8 cellular contexts compared by ENCODE assay signal in the genomic region with DNA sequence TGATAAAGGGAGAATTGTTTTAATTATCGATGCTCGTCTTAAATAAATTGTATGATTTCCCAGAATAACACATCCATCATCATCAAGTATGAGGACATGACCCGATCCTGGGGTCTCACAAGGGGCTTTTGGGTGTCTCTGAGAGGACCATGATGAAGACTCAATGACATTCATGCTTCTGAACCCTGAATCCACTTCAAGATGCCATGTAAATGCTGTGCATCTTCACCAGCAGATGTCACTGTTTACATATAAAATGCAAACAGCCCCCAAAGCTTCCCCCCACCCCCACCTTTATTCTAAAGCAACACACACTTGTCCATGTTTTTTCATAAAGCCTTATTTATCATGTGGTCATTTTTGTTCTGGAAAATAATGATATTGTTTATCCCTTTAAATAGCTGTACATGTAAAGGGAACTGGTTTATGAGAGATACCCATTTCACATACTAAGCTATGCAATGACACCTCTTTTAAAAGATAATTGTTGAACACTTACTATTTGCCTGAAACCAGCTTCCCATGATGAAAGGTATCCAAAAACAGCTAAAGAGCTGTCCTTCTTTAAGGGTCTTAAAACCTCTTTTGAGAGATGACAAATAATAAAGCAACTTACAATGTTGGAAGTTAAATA.
DNase-seq lines count a peak whose midpoint lies in the region; ATAC-seq and TF ChIP-seq lines count a peak whose summit lies in the region.

No MANE protein-coding gene starts in this region.

- H3K27me3 Mint-ChIP-seq in endodermal cell (ENCODE audit: insufficient read depth): no peaks in the 10 kb centered on the region
- H3K27me3 Mint-ChIP-seq in neural progenitor cell (ENCODE audit: insufficient read depth, low read depth): peaks cover 2% of the 10 kb centered on the region

- H3K4me1 Mint-ChIP-seq in endodermal cell (peaks cover 6% of the 10 kb centered on the region), neural progenitor cell (peaks cover 29% of the 10 kb centered on the region)

- WGBS in endodermal cell (ENCODE audit: insufficient coverage in 1 of 2, insufficient read length in 1 of 2), 2 experiments: 0 to 69% methylated on average over 1 to 3 of the region's 3 CpGs

- H3K36me3 ChIP-seq in endodermal cell (ENCODE audit: control insufficient read depth, insufficient read depth, low read length) (no peaks in the 10 kb centered on the region), neural progenitor cell (no peaks in the 10 kb centered on the region)

- H3K4me3 Mint-ChIP-seq in endodermal cell (no peak overlapping the region), neural progenitor cell (no peak overlapping the region)

- H4K20me1 ChIP-seq in neural progenitor cell (ENCODE audit: low read depth): no peaks in the 10 kb centered on the region

- H3K4me1 ChIP-seq in endodermal cell (ENCODE audit: control insufficient read depth, insufficient read depth, low read length): peaks cover 3% of the 10 kb centered on the region
- H3K4me1 ChIP-seq in neural progenitor cell: peaks cover 11% of the 10 kb centered on the region

- DNase-seq in NCI-H748 (lab: John Stamatoyannopoulos, UW; ENCODE audit: unreplicated experiment): peak; percentile 44
- no peak for DNase-seq in NCI-H748 treated with DMSO at 0.1 percent for 48 hours (lab: John Stamatoyannopoulos, UW)
- DNase-seq in NCI-H1105 (lab: John Stamatoyannopoulos, UW): peak; percentile 2
- no peak for DNase-seq in endodermal cell
- DNase-seq in neural progenitor cell (ENCODE audit: low spot score): peak; percentile 68
- no peak for DNase-seq in stimulated activated CD4-positive, alpha-beta T cell treated with anti-CD3 and anti-CD28 coated beads, Interleukin-15, amount 100 ng/mL, for 24 hours
- DNase-seq in stimulated activated CD4-positive, alpha-beta T cell treated with anti-CD3 and anti-CD28 coated beads, Interleukin-4, amount 100 ng/mL, for 4 hours: no peak

- H3K27me3 ChIP-seq in endodermal cell (ENCODE audit: control insufficient read depth, insufficient read depth, low read length, poor library complexity, severe bottlenecking) (no peaks in the 10 kb centered on the region), neural progenitor cell (no peaks in the 10 kb centered on the region)

- TF ChIP-seq CTCF in endodermal cell (conservative IDR thresholded peaks at IDR 0.05) (peak; percentile 89), neural progenitor cell (IDR thresholded peaks at IDR 0.05) (peak; percentile 92)

- no peak overlapping the region for H3K4me2 ChIP-seq in neural progenitor cell

- no peaks in the 10 kb centered on the region for H3K36me3 Mint-ChIP-seq in endodermal cell (ENCODE audit: low read depth)
- H3K36me3 Mint-ChIP-seq in neural progenitor cell: no peaks in the 10 kb centered on the region

- H3K27ac ChIP-seq in endodermal cell (ENCODE audit: low read depth, low read length) (no peak overlapping the region), neural progenitor cell (no peak overlapping the region)

- ATAC-seq in GM21786 (IDR thresholded peaks at IDR 0.05; ENCODE audit: unreplicated experiment): no peak

- no peaks in the 10 kb centered on the region for H3K9me3 Mint-ChIP-seq in endodermal cell
- H3K9me3 Mint-ChIP-seq in neural progenitor cell: peaks cover 4% of the 10 kb centered on the region

- H2AFZ ChIP-seq in neural progenitor cell (replicated peaks): no peak overlapping the region

- H3K4me3 ChIP-seq in endodermal cell (ENCODE audit: low read length) (no peak overlapping the region), neural progenitor cell (no peak overlapping the region)

- no peaks in the 10 kb centered on the region for H3K9me3 ChIP-seq in endodermal cell (ENCODE audit: control insufficient read depth, low read length)
- H3K9me3 ChIP-seq in neural progenitor cell (ENCODE audit: low read depth): no peaks in the 10 kb centered on the region

- no peak overlapping the region for H3K27ac Mint-ChIP-seq in endodermal cell
- H3K27ac Mint-ChIP-seq in neural progenitor cell: no peak overlapping the region

- no peak overlapping the region for H3K9ac ChIP-seq in endodermal cell (ENCODE audit: extremely low read depth, low read length, poor library complexity, severe bottlenecking)
- H3K9ac ChIP-seq in neural progenitor cell: no peak overlapping the region

- no peaks in the 10 kb centered on the region for H3K79me2 ChIP-seq in neural progenitor cell (ENCODE audit: low read depth)

- no peaks in the 10 kb centered on the region for H3F3A ChIP-seq in neural progenitor cell (ENCODE audit: low read depth)

Comparison
In these comparisons a context has a peak if more than half of its experiments do, and no peak if none do; other contexts are left out.
1. DNase-seq: peak in NCI-H748 (single experiment), NCI-H1105 (single experiment) and neural progenitor cell (single experiment); none in NCI-H748 treated with DMSO at 0.1 percent for 48 hours (single experiment), endodermal cell (single experiment), stimulated activated CD4-positive, alpha-beta T cell treated with anti-CD3 and anti-CD28 coated beads, Interleukin-15, amount 100 ng/mL, for 24 hours (single experiment) and stimulated activated CD4-positive, alpha-beta T cell treated with anti-CD3 and anti-CD28 coated beads, Interleukin-4, amount 100 ng/mL, for 4 hours (0 of 2).